Comparison of ENCODE assay signal across 10 cellular contexts in the genomic region with DNA sequence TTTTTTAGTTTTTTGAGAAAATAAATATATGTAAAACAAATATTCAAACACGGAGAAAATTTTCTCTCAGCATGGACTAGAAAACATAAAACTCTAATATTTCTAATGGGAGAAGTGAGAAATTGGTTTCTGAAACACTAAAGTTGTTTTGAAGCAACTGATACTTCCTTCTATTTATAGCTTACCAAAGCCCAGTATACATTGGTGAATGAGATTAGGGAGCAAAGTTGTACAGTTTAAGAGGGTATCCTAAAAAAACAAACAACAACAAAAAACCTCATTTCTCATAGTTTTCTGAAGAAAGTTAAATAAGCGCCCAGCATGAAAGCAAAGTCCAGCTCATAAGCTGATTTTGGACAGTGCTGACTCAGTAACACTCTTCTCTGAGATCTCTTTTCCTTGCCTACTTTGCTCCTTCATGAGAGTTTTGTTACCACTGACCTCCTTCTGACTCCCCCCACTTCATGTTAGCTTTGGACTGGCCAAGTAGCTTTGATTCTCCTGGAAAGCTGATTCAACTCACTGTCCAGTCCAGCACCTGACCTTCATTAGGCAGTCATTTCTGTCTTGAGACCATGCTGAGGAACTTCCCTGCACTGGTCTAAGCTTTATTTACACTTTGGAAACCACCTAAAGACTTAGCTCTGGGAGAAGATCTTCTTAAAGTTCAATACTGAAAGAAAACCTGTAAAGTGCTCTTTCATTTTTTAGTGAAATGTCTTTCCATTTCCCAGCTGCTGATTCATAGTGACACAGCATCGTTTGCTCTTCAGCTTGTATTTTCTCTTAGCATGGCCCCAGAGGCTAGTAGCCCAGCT. TPM values are rescaled to one million over a fixed set of nuclear protein-coding genes. Genes with fewer than 3 reads are reported as not detected.
DNase-seq lines count a peak whose midpoint lies in the region; ATAC-seq, FAIRE-seq and TF ChIP-seq lines count a peak whose summit lies in the region.
"Had no signal": no experiment of that assay in that cellular context is flagged by ENCODE, and none has a peak within 500 bp of the region (broad histone marks: within the 10 kb centered on the region; RNA-seq: fewer than 3 reads in every experiment).

No MANE protein-coding gene starts in this region.

- DNase-seq in fibroblast of mammary gland (ENCODE audit: low read depth) (peak; percentile 16), HEK293T (ENCODE audit: extremely low spot score) (no peak), dermis blood vessel endothelial cell (no peak), small intestine (no peak)
- DNase-seq: activated gamma-delta T cell, esophagus squamous epithelium had no signal

- no peaks in the 10 kb centered on the region for H3K27me3 ChIP-seq in small intestine (ENCODE audit: control insufficient read depth in 2 of 2, insufficient read depth in 2 of 2, low read length in 2 of 2)
- H3K27me3 ChIP-seq: esophagus squamous epithelium, SJSA1 had no signal

- TF ChIP-seq CTCF in fibroblast of mammary gland (conservative IDR thresholded peaks at IDR 0.05; ENCODE audit: control insufficient read depth, insufficient read depth, low read depth, low read length), result no peak

- no peaks in the 10 kb centered on the region for H3K4me1 ChIP-seq in small intestine (ENCODE audit: control insufficient read depth in 2 of 2, insufficient read depth in 1 of 2, low read depth in 1 of 2, low read length in 1 of 2)
- H3K4me1 ChIP-seq: esophagus squamous epithelium, SJSA1 had no signal

- ATAC-seq in GM18909 (IDR thresholded peaks at IDR 0.05; ENCODE audit: poor library complexity, unreplicated experiment) (peak; percentile 85), GM21717 (IDR thresholded peaks at IDR 0.05; ENCODE audit: unreplicated experiment) (peak; percentile 93), HG03442 (IDR thresholded peaks at IDR 0.05; ENCODE audit: unreplicated experiment) (peak; percentile 88)

- POLR2A ChIA-PET in HEK293T (lab: Yijun Ruan, JAX), result no interaction called here

- peak overlapping the region in 1 of 2 donors; percentile 58 for H3K27ac ChIP-seq in small intestine (ENCODE audit: low read depth in 1 of 2, low read length in 1 of 2)
- H3K27ac ChIP-seq: esophagus squamous epithelium, SJSA1 had no signal

- WGBS in small intestine, 3 donors, result 48 to 63% (median 58%) methylated on average over 3 of the region's 3 CpGs

- H3K4me3 ChIP-seq in fibroblast of mammary gland (ENCODE audit: control insufficient read depth, low read depth, low read length), result no peak overlapping the region
- no peak overlapping the region for H3K4me3 ChIP-seq in small intestine (ENCODE audit: low read depth in 1 of 2, low read length in 2 of 2)
- H3K4me3 ChIP-seq: esophagus squamous epithelium, SJSA1 had no signal

- CTCF ChIA-PET in HEK293T (lab: Yijun Ruan, JAX), result interaction anchor here (0.6 to 0.7 kb wide), 2 partner anchors 20 to 28 kb away, joined by 3 to 4 read pairs; no protein-coding TSS in a partner anchor

- FAIRE-seq in small intestine (lab: Jason Lieb, UNC), result no peak

- H3K36me3 ChIP-seq in small intestine (ENCODE audit: control insufficient read depth in 2 of 2, insufficient read depth in 2 of 2, low read length in 2 of 2), result no peaks in the 10 kb centered on the region
- H3K36me3 ChIP-seq: esophagus squamous epithelium, SJSA1 had no signal

- no peaks in the 10 kb centered on the region for H3K9me3 ChIP-seq in small intestine (ENCODE audit: control insufficient read depth, low read depth)
- H3K9me3 ChIP-seq: esophagus squamous epithelium, SJSA1 had no signal

TF ChIP-seq in HEK293T, 16 proteins besides CTCF, POLR2A, EP300 and RAD21:
- no peak for TF ChIP-seq LEF1 (IDR thresholded peaks at IDR 0.05; ENCODE audit: borderline replicate concordance)
- TF ChIP-seq HDGF (IDR thresholded peaks at IDR 0.05; ENCODE audit: borderline replicate concordance), result no peak
- no peak for TF ChIP-seq NFRKB (IDR thresholded peaks at IDR 0.05)
- no peak for TF ChIP-seq FOXK2 (IDR thresholded peaks at IDR 0.05)
- no peak for TF ChIP-seq BHLHE40 (IDR thresholded peaks at IDR 0.05; ENCODE audit: borderline replicate concordance)
- TF ChIP-seq, protein P1, sequence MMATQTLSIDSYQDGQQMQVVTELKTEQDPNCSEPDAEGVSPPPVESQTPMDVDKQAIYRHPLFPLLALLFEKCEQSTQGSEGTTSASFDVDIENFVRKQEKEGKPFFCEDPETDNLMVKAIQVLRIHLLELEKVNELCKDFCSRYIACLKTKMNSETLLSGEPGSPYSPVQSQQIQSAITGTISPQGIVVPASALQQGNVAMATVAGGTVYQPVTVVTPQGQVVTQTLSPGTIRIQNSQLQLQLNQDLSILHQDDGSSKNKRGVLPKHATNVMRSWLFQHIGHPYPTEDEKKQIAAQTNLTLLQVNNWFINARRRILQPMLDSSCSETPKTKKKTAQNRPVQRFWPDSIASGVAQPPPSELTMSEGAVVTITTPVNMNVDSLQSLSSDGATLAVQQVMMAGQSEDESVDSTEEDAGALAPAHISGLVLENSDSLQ (IDR thresholded peaks at IDR 0.05), result no peak
- TF ChIP-seq FOXA1 (IDR thresholded peaks at IDR 0.05), result no peak
- TF ChIP-seq ELF4 (IDR thresholded peaks at IDR 0.05), result no peak
- no peak for TF ChIP-seq L3MBTL2 (conservative IDR thresholded peaks at IDR 0.05)
- no peak for TF ChIP-seq TARDBP (IDR thresholded peaks at IDR 0.05)
- TF ChIP-seq ZNF384 (IDR thresholded peaks at IDR 0.05), result no peak
- TF ChIP-seq FOXM1 (IDR thresholded peaks at IDR 0.05; ENCODE audit: borderline replicate concordance), result no peak
- TF ChIP-seq ARNT (IDR thresholded peaks at IDR 0.05), result no peak
- TF ChIP-seq CTBP1 (IDR thresholded peaks at IDR 0.05; ENCODE audit: borderline replicate concordance), result no peak
- TF ChIP-seq SP1 (IDR thresholded peaks at IDR 0.05), result no peak
- no peak for TF ChIP-seq SUZ12 (IDR thresholded peaks at IDR 0.05)

RNA-seq across cellular contexts. Expression of a gene that starts 21.8 kb away (rescaled TPM):
- not detected in 2 replicates for total RNA-seq in dermis blood vessel endothelial cell
- under 1 TPM in 1 of 3 donors, not detected in 2; 0.81 TPM for polyA plus RNA-seq in small intestine
- total RNA-seq: SJSA1 had no signal
